25 cellular contexts compared by ENCODE assay signal in the genomic region with DNA sequence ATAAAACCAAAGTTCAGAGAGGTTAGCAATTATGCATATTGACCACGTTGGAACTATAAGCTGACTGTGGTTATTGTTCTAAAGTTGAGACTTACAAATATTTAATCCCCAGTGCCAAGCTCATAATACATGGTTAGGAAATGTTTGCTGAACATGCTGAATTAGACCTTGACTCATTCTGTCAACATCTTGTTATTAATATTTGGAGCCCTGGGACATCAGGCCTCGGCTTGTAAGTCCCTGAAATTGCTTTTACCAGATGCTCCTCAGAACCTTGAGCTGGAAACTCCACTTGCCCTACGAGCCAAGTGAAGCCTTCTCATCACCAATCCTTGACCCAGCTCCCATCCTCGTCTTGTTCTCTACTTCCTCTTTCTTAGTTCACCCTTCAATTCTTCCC. TPM values are rescaled to one million over a fixed set of nuclear protein-coding genes. Genes with fewer than 3 reads are reported as not detected.
DNase-seq lines count a peak whose midpoint lies in the region; ATAC-seq and TF ChIP-seq lines count a peak whose summit lies in the region.
"Had no signal": no experiment of that assay in that cellular context is flagged by ENCODE, and none has a peak within 500 bp of the region (broad histone marks: within the 10 kb centered on the region; RNA-seq: fewer than 3 reads in every experiment).

No MANE protein-coding gene starts in this region.

- intact Hi-C loops in lower lobe of right lung (cut with DNase I) = no loop called here

- H3K4me1 ChIP-seq in lower lobe of right lung = no peaks in the 10 kb centered on the region
- H3K4me1 ChIP-seq: BE2C, heart left ventricle, left ventricle myocardium inferior, parathyroid adenoma had no signal

- H3K36me3 ChIP-seq in lower lobe of right lung = no peaks in the 10 kb centered on the region
- H3K36me3 ChIP-seq: BE2C, heart left ventricle, left ventricle myocardium inferior had no signal

- no peak overlapping the region for H3K27ac ChIP-seq in lower lobe of right lung
- H3K27ac ChIP-seq: heart left ventricle, left ventricle myocardium inferior, parathyroid adenoma had no signal

- peak; percentile 53 to 54 for ATAC-seq in lower lobe of right lung
- no peak for ATAC-seq in stimulated activated naive CD8-positive, alpha-beta T cell treated with anti-CD3 and anti-CD28 coated beads, Interleukin-15, Interleukin-2, amounts not matched to agents 100 U/mL and 50 U/mL, for 24 hours
- ATAC-seq: activated naive CD4-positive, alpha-beta T cell treated with anti-CD3 and anti-CD28 coated beads, Interleukin-2, amount 50 U/mL, for 72 hours; effector memory CD8-positive, alpha-beta T cell; GM12878; heart left ventricle had no signal

- H3K4me3 ChIP-seq in epithelial cell of esophagus (ENCODE audit: low read length) = no peak overlapping the region
- H3K4me3 ChIP-seq in lower lobe of right lung = no peak overlapping the region
- H3K4me3 ChIP-seq: GM12878, heart left ventricle, left ventricle myocardium inferior had no signal

- no peaks in the 10 kb centered on the region for H3K9me3 ChIP-seq in lower lobe of right lung
- H3K9me3 ChIP-seq: BE2C, heart left ventricle, left ventricle myocardium inferior, SK-N-SH had no signal

- H3K27me3 ChIP-seq in lower lobe of right lung (ENCODE audit: low read depth) = no peaks in the 10 kb centered on the region
- H3K27me3 ChIP-seq: BE2C, heart left ventricle had no signal

- TF ChIP-seq CTCF in epithelial cell of esophagus (IDR thresholded peaks at IDR 0.05; ENCODE audit: insufficient read depth, low read depth, low read length, missing control alignments) = no peak
- no peak for TF ChIP-seq CTCF in lower lobe of right lung (IDR thresholded peaks at IDR 0.05)

- DNase-seq in SIG-M5 treated with dmso at 0.1 percent for 504 hours (lab: John Stamatoyannopoulos, UW; ENCODE audit: unreplicated experiment) = peak; percentile 30
- DNase-seq in SIG-M5 (lab: John Stamatoyannopoulos, UW) = no peak
- DNase-seq in epithelial cell of esophagus (ENCODE audit: low read depth) = peak; percentile 92
- no peak for DNase-seq in lower lobe of right lung
- DNase-seq in stimulated activated naive CD8-positive, alpha-beta T cell treated with anti-CD3 and anti-CD28 coated beads, Interleukin-15, Interleukin-2, amounts not matched to agents 100 U/mL and 50 U/mL, for 24 hours = no peak
- no peak for DNase-seq in NCI-H2029 treated with DMSO at 0.1 percent for 48 hours (lab: John Stamatoyannopoulos, UW)
- DNase-seq in NCI-H187 (lab: John Stamatoyannopoulos, UW) = no peak
- DNase-seq in cerebellar cortex (ENCODE audit: low spot score) = no peak
- DNase-seq: activated CD4-positive, alpha-beta T cell treated with anti-CD3 and anti-CD28 coated beads, Interleukin-2, amount 10 ng/mL, durations not matched to agents 24 days and 14 days; aorta; BE2C; DND-41; effector memory CD8-positive, alpha-beta T cell; heart left ventricle; Karpas-422; left ventricle myocardium inferior; midbrain; NCI-H1105; NCI-H446 treated with DMSO at 0.1 percent for 48 hours; SK-N-SH had no signal

RNA-seq across cellular contexts. Expression of gene DYNAP, which starts 21.2 kb away (rescaled TPM):
- not detected for total RNA-seq in lower lobe of right lung
- total RNA-seq: A172; activated CD4-positive, alpha-beta T cell treated with anti-CD3 and anti-CD28 coated beads, Interleukin-2, amount 10 ng/mL, durations not matched to agents 24 days and 14 days; activated naive CD4-positive, alpha-beta T cell treated with anti-CD3 and anti-CD28 coated beads, Interleukin-2, amount 50 U/mL, for 72 hours; aorta; GM12878; heart left ventricle; left ventricle myocardium inferior; T-helper 2 cell treated with Interferon-gamma antibody and Interleukin-4, amounts not matched to agents 100 ng/mL and 5 ng/mL, for 36 hours had no signal

Comparison
In these comparisons a context has a peak if more than half of its experiments do, and no peak if none do; other contexts are left out.
1. DNase-seq: peak in SIG-M5 treated with dmso at 0.1 percent for 504 hours (single experiment) and epithelial cell of esophagus (single experiment); none in SIG-M5 (single experiment), lower lobe of right lung (single experiment), stimulated activated naive CD8-positive, alpha-beta T cell treated with anti-CD3 and anti-CD28 coated beads, Interleukin-15, Interleukin-2, amounts not matched to agents 100 U/mL and 50 U/mL, for 24 hours (single experiment), NCI-H2029 treated with DMSO at 0.1 percent for 48 hours (single experiment), NCI-H187 (0 of 2) and cerebellar cortex (single experiment).